1 cellular context compared by ENCODE assay signal in genomic region chr12:48965447-48965846, GRCh38.
A peak's percentile ranks its signal among the peaks of the same experiment; 100 is the strongest.
TF ChIP-seq lines count a peak whose summit lies in the region.

No MANE protein-coding gene starts in this region.

TF ChIP-seq in SK-N-SH, 30 proteins besides CTCF, POLR2A, EP300 and RAD21 (continued from another document):
- peak; percentile 17; the same call in 1 of the 2 replicates for TF ChIP-seq SMC3 (IDR thresholded peaks at IDR 0.05; ENCODE audit: low read depth, low read length)
